ENCODE assay signal across 16 cellular contexts in the genomic region with DNA sequence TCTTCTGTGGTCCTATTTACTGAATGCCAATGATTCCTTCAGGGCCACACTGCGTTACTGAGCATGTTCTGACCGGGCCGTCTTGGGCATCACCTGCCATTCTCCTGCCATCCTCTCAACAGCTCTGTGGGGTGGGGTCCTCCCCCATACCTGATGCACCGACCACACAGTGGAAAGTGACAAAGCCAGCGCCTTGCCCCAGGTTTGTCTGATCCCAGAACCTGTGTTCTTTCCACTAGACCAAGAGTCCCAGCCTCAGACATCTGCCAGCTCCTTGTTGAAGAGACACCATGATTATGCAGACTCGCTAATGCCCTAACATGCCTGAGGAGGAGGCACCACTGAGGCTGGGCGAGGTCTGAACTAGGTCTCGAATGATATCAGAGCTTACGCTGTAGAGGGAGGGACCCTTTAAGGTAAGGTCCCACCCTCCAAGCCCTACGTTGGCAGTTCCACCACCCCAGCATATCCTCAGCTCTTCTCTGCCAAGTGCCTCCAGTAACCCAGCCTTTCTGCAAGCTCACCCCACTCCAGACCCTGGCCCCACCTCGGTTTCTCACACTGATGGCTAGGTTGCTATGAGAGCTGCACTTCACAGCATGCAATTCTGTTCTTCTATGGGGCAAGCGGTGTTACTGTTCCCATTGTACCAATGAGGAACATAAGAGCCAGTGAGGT.
"Had no signal": no experiment of that assay in that cellular context is flagged by ENCODE, and none has a peak within 500 bp of the region (broad histone marks: within the 10 kb centered on the region; RNA-seq: fewer than 3 reads in every experiment).

No MANE protein-coding gene starts in this region.

- H3K36me3 ChIP-seq: breast epithelium, heart left ventricle, neutrophil, thoracic aorta had no signal

- H3K9me3 Mint-ChIP-seq: activated naive CD4-positive, alpha-beta T cell treated with anti-CD3 and anti-CD28 coated beads for 36 hours; activated naive CD8-positive, alpha-beta T cell treated with anti-CD3 and anti-CD28 coated beads, Interleukin-2, amount 50 U/mL, for 24 hours; activated T-helper 1 cell treated with anti-CD3 and anti-CD28 coated beads, Interleukin-12 subunit alpha, Interleukin-12 subunit beta, Interleukin-2, Interleukin-4 antibody, amounts not matched to agents 30 ng/mL and 10 ng/mL and 1 ng/mL, durations not matched to agents 14 hours and 24 hours and 36 hours; endodermal cell; stimulated activated naive CD8-positive, alpha-beta T cell treated with anti-CD3 and anti-CD28 coated beads, Interleukin-15, amount 100 ng/mL, for 72 hours had no signal

- H3K4me3 ChIP-seq: ascending aorta, breast epithelium, dorsolateral prefrontal cortex, heart left ventricle, skin epidermis, thoracic aorta had no signal

- DNase-seq: activated CD4-positive, alpha-beta T cell treated with anti-CD3 and anti-CD28 coated beads, Interleukin-2, amount 50 U/mL, for 1 hour; activated CD8-positive, alpha-beta memory T cell treated with anti-CD3 and anti-CD28 coated beads for 24 hours; activated naive CD4-positive, alpha-beta T cell treated with anti-CD3 and anti-CD28 coated beads for 36 hours; activated naive CD8-positive, alpha-beta T cell treated with anti-CD3 and anti-CD28 coated beads, Interleukin-2, amount 50 U/mL, for 24 hours; endodermal cell; mammary epithelial cell; stimulated activated naive CD8-positive, alpha-beta T cell treated with anti-CD3 and anti-CD28 coated beads, Interleukin-15, amount 100 ng/mL, for 72 hours; SW 1271 had no signal

- H3K27me3 ChIP-seq: ascending aorta, breast epithelium, dorsolateral prefrontal cortex, heart left ventricle, neutrophil had no signal

- ATAC-seq: activated naive CD8-positive, alpha-beta T cell treated with anti-CD3 and anti-CD28 coated beads, Interleukin-2, amount 50 U/mL, for 24 hours; heart left ventricle; stimulated activated naive CD8-positive, alpha-beta T cell treated with anti-CD3 and anti-CD28 coated beads, Interleukin-15, amount 100 ng/mL, for 72 hours had no signal

- H3K27me3 Mint-ChIP-seq: activated naive CD8-positive, alpha-beta T cell treated with anti-CD3 and anti-CD28 coated beads, Interleukin-2, amount 50 U/mL, for 24 hours; stimulated activated naive CD8-positive, alpha-beta T cell treated with anti-CD3 and anti-CD28 coated beads, Interleukin-15, amount 100 ng/mL, for 72 hours had no signal

- H3K4me1 ChIP-seq: ascending aorta, breast epithelium had no signal

- H3K27ac Mint-ChIP-seq: activated naive CD4-positive, alpha-beta T cell treated with anti-CD3 and anti-CD28 coated beads for 36 hours; activated naive CD8-positive, alpha-beta T cell treated with anti-CD3 and anti-CD28 coated beads, Interleukin-2, amount 50 U/mL, for 24 hours; activated T-helper 1 cell treated with anti-CD3 and anti-CD28 coated beads, Interleukin-12 subunit alpha, Interleukin-12 subunit beta, Interleukin-2, Interleukin-4 antibody, amounts not matched to agents 30 ng/mL and 10 ng/mL and 1 ng/mL, durations not matched to agents 14 hours and 24 hours and 36 hours; endodermal cell; stimulated activated naive CD8-positive, alpha-beta T cell treated with anti-CD3 and anti-CD28 coated beads, Interleukin-15, amount 100 ng/mL, for 72 hours had no signal

- H3K9me3 ChIP-seq: ascending aorta, breast epithelium, heart left ventricle, neutrophil, thoracic aorta had no signal

- H3K27ac ChIP-seq: ascending aorta, breast epithelium, dorsolateral prefrontal cortex, heart left ventricle, neutrophil, thoracic aorta had no signal

- H3K4me1 Mint-ChIP-seq: activated naive CD8-positive, alpha-beta T cell treated with anti-CD3 and anti-CD28 coated beads, Interleukin-2, amount 50 U/mL, for 24 hours; endodermal cell; stimulated activated naive CD8-positive, alpha-beta T cell treated with anti-CD3 and anti-CD28 coated beads, Interleukin-15, amount 100 ng/mL, for 72 hours had no signal

- H3K4me3 Mint-ChIP-seq: activated naive CD4-positive, alpha-beta T cell treated with anti-CD3 and anti-CD28 coated beads for 36 hours; activated naive CD8-positive, alpha-beta T cell treated with anti-CD3 and anti-CD28 coated beads, Interleukin-2, amount 50 U/mL, for 24 hours; activated T-helper 1 cell treated with anti-CD3 and anti-CD28 coated beads, Interleukin-12 subunit alpha, Interleukin-12 subunit beta, Interleukin-2, Interleukin-4 antibody, amounts not matched to agents 30 ng/mL and 10 ng/mL and 1 ng/mL, durations not matched to agents 14 hours and 24 hours and 36 hours; endodermal cell; stimulated activated naive CD8-positive, alpha-beta T cell treated with anti-CD3 and anti-CD28 coated beads, Interleukin-15, amount 100 ng/mL, for 72 hours had no signal
